In genomic region chrX:40550069-40550468, GRCh38 we compare ENCODE assay signal across 1 cellular context.
TF ChIP-seq lines count a peak whose summit lies in the region.

No MANE protein-coding gene starts in this region.

TF ChIP-seq in HepG2, 621 proteins besides CTCF, POLR2A, EP300 and RAD21:
- TF ChIP-seq MED13 (CRISPR knock-in tag; IDR thresholded peaks at IDR 0.05) (no peak), ZNF513 (CRISPR knock-in tag; conservative IDR thresholded peaks at IDR 0.05) (no peak)
TF ChIP-seq in HepG2: peak in this region for 0.
